26 cellular contexts compared by ENCODE assay signal in the genomic region with DNA sequence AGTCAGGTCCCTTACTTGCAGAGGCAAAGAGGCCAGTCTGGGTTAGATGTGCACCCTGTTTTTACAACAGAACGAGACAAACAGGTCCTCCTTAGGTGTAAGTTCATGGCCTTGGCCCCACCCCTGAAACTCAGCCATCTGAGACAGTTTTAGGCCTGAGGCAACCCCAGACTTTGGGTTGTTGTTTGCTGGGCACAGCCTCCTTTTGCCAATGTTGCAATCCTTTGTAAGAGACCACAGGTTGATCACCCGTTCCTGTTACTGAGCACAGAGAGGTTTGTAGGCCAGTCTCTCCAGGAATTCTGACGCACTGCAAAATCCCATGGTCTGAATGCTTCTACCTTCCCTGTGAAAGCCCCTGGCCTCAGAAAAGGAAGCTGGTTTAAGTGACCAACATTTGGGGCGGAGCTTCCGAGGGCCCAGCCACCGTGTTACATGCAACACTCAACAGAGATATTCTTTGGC. TPM values are rescaled to one million over a fixed set of nuclear protein-coding genes. Genes with fewer than 3 reads are reported as not detected.
DNase-seq lines count a peak whose midpoint lies in the region; ATAC-seq and TF ChIP-seq lines count a peak whose summit lies in the region.
"Had no signal": no experiment of that assay in that cellular context is flagged by ENCODE, and none has a peak within 500 bp of the region (broad histone marks: within the 10 kb centered on the region; RNA-seq: fewer than 3 reads in every experiment).

No MANE protein-coding gene starts in this region.

- no peak overlapping the region for H3K9ac ChIP-seq in SK-N-SH

- H3K9me2 ChIP-seq in SK-N-SH = no peaks in the 10 kb centered on the region

- H3K4me3 ChIP-seq in ascending aorta (no peak overlapping the region), SK-N-SH (ENCODE audit: low read depth in 2 of 2, low read length in 1 of 2) (no peak overlapping the region)
- H3K4me3 ChIP-seq: heart left ventricle, Peyer's patch, testis had no signal

- H3K4me1 ChIP-seq in ascending aorta = no peaks in the 10 kb centered on the region
- no peaks in the 10 kb centered on the region for H3K4me1 ChIP-seq in SK-N-SH (ENCODE audit: control insufficient read depth in 1 of 2, insufficient read depth in 2 of 2, low read depth in 1 of 2, low read length in 1 of 2)
- H3K4me1 ChIP-seq: testis had no signal

- 2% methylated on average over 6 of the region's 6 CpGs for WGBS in SK-N-SH (ENCODE audit: low lambda C conversion rate)

- no peak overlapping the region for H3K4me2 ChIP-seq in SK-N-SH

- DNase-seq in SIG-M5 treated with dmso at 0.1 percent for 504 hours (lab: John Stamatoyannopoulos, UW; ENCODE audit: unreplicated experiment) (peak; percentile 65), SIG-M5 (lab: John Stamatoyannopoulos, UW) (no peak), SKM-1 treated with dmso at 0.1 percent for 144 hours (lab: John Stamatoyannopoulos, UW; ENCODE audit: unreplicated experiment) (peak; percentile 64), iPS-NIHi11 (ENCODE audit: low spot score) (peak; percentile 15), ascending aorta (ENCODE audit: low spot score in 2 of 2) (no peak), SK-N-SH (no peak)
- no peak for DNase-seq in stimulated activated CD4-positive, alpha-beta T cell treated with anti-CD3 and anti-CD28 coated beads, Interleukin-4, amount 100 ng/mL, for 4 hours
- DNase-seq: activated CD4-positive, alpha-beta T cell treated with anti-CD3 and anti-CD28 coated beads, Interleukin-2, amount 50 U/mL, for 4 hours; activated gamma-delta T cell treated with Interleukin-2 at 50 U/mL for 16 hours; heart left ventricle; left ventricle myocardium superior; NCI-H2029; NCI-H345; NCI-H82; Peyer's patch; stimulated activated CD4-positive, alpha-beta T cell treated with anti-CD3 and anti-CD28 coated beads, Interleukin-1b, Interleukin-23, amount 100 ng/mL, for 48 hours; testis had no signal

- no peaks in the 10 kb centered on the region for H3K27me3 ChIP-seq in ascending aorta
- H3K27me3 ChIP-seq in SK-N-SH (ENCODE audit: insufficient read depth) = no peaks in the 10 kb centered on the region; the same call in 1 of the 2 replicates
- H3K27me3 ChIP-seq: Peyer's patch, testis had no signal

- H3F3A ChIP-seq in SK-N-SH (replicated peaks; ENCODE audit: insufficient read depth) = no peaks in the 10 kb centered on the region

- H2AFZ ChIP-seq in SK-N-SH (ENCODE audit: low read depth) = no peak overlapping the region

- no peak for ATAC-seq in GM18858 (IDR thresholded peaks at IDR 0.05; ENCODE audit: unreplicated experiment)
- ATAC-seq: HCT116; heart left ventricle; left ventricle myocardium superior; stimulated activated effector memory CD8-positive, alpha-beta T cell treated with anti-CD3 and anti-CD28 coated beads, Interleukin-12 subunit alpha, Interleukin-12 subunit beta, amount 100 ng/mL, for 72 hours had no signal

- no peaks in the 10 kb centered on the region for H3K79me2 ChIP-seq in SK-N-SH (ENCODE audit: insufficient read depth)

- intact Hi-C loops in ascending aorta (cut with DNase I) = no loop called here

- TF ChIP-seq CTCF in ascending aorta (IDR thresholded peaks at IDR 0.05) (no peak), SK-N-SH (IDR thresholded peaks at IDR 0.05) (no peak)

- no peak for TF ChIP-seq EP300 in SK-N-SH (IDR thresholded peaks at IDR 0.05; ENCODE audit: borderline replicate concordance in 1 of 2, low read depth in 1 of 2, low read length in 1 of 2)

- H3K9me3 ChIP-seq in ascending aorta (no peaks in the 10 kb centered on the region), SK-N-SH (no peaks in the 10 kb centered on the region)
- H3K9me3 ChIP-seq: heart left ventricle, Peyer's patch, testis had no signal

- H4K20me1 ChIP-seq in SK-N-SH (ENCODE audit: insufficient read depth) = no peaks in the 10 kb centered on the region

- TF ChIP-seq RAD21 in SK-N-SH (IDR thresholded peaks at IDR 0.05; ENCODE audit: low read length) = no peak

- CTCF ChIA-PET in SK-N-SH (lab: Yijun Ruan, JAX) = no interaction called here

- POLR2A ChIA-PET in SK-N-SH (lab: Yijun Ruan, JAX) = no interaction called here

- H3K27ac ChIP-seq in ascending aorta (no peak overlapping the region), SK-N-SH (ENCODE audit: low read depth in 2 of 2, low read length in 1 of 2) (no peak overlapping the region)
- H3K27ac ChIP-seq: 22Rv1, heart left ventricle, Peyer's patch, testis had no signal

- no peaks in the 10 kb centered on the region for H3K36me3 ChIP-seq in ascending aorta
- no peaks in the 10 kb centered on the region for H3K36me3 ChIP-seq in SK-N-SH (replicated peaks in 1 of 2; ENCODE audit: control insufficient read depth in 1 of 2, insufficient read depth in 2 of 2, low read length in 1 of 2)
- H3K36me3 ChIP-seq: heart left ventricle, Peyer's patch had no signal

TF ChIP-seq in SK-N-SH, 30 proteins besides CTCF, POLR2A, EP300 and RAD21:
- TF ChIP-seq FOXJ3 (CRISPR knock-in tag; IDR thresholded peaks at IDR 0.05) (no peak), GABPA (IDR thresholded peaks at IDR 0.05; ENCODE audit: low read depth) (no peak), JUND (IDR thresholded peaks at IDR 0.05) (no peak), NRF1 (IDR thresholded peaks at IDR 0.05; ENCODE audit: low read depth, low read length) (no peak), GATA2 (CRISPR knock-in tag; IDR thresholded peaks at IDR 0.05) (no peak), YY1 (IDR thresholded peaks at IDR 0.05; ENCODE audit: low read depth) (no peak), POLR2AphosphoS5 (IDR thresholded peaks at IDR 0.05; ENCODE audit: low read depth, low read length) (no peak), ELF1 (IDR thresholded peaks at IDR 0.05) (no peak), NFIC (IDR thresholded peaks at IDR 0.05; ENCODE audit: borderline replicate concordance) (no peak), SIN3A (IDR thresholded peaks at IDR 0.05; ENCODE audit: borderline replicate concordance, low read depth, low read length) (no peak), SMC3 (IDR thresholded peaks at IDR 0.05; ENCODE audit: low read depth, low read length) (no peak), FOSL2 (IDR thresholded peaks at IDR 0.05; ENCODE audit: borderline replicate concordance, low read depth) (no peak), FOXM1 (IDR thresholded peaks at IDR 0.05; ENCODE audit: low read depth) (no peak), MXI1 (IDR thresholded peaks at IDR 0.05; ENCODE audit: low read depth, low read length) (no peak), RXRA (IDR thresholded peaks at IDR 0.05; ENCODE audit: borderline replicate concordance, low read depth) (no peak), TCF12 (IDR thresholded peaks at IDR 0.05) (no peak), EZH2phosphoT487 (IDR thresholded peaks at IDR 0.05; ENCODE audit: borderline replicate concordance, low read depth) (no peak)
- TF ChIP-seq, protein P1, sequence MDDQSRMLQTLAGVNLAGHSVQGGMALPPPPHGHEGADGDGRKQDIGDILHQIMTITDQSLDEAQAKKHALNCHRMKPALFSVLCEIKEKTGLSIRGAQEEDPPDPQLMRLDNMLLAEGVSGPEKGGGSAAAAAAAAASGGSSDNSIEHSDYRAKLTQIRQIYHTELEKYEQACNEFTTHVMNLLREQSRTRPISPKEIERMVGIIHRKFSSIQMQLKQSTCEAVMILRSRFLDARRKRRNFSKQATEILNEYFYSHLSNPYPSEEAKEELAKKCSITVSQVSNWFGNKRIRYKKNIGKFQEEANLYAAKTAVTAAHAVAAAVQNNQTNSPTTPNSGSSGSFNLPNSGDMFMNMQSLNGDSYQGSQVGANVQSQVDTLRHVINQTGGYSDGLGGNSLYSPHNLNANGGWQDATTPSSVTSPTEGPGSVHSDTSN (IDR thresholded peaks at IDR 0.05) = no peak
- TF ChIP-seq, protein P2, sequence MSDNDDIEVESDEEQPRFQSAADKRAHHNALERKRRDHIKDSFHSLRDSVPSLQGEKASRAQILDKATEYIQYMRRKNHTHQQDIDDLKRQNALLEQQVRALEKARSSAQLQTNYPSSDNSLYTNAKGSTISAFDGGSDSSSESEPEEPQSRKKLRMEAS (IDR thresholded peaks at IDR 0.05; ENCODE audit: low read depth) = no peak
- TF ChIP-seq, protein P3, sequence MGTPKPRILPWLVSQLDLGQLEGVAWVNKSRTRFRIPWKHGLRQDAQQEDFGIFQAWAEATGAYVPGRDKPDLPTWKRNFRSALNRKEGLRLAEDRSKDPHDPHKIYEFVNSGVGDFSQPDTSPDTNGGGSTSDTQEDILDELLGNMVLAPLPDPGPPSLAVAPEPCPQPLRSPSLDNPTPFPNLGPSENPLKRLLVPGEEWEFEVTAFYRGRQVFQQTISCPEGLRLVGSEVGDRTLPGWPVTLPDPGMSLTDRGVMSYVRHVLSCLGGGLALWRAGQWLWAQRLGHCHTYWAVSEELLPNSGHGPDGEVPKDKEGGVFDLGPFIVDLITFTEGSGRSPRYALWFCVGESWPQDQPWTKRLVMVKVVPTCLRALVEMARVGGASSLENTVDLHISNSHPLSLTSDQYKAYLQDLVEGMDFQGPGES (IDR thresholded peaks at IDR 0.05; ENCODE audit: low read depth, low read length) = no peak
TF ChIP-seq in SK-N-SH: peak in this region for 0.

RNA-seq across cellular contexts. Expression of a gene that starts 15.5 kb away (rescaled TPM):
- not detected for total RNA-seq in ascending aorta
- not detected in 2 replicates for polyA plus RNA-seq in SK-N-SH (2012; rRNA removed)
- not detected in 2 replicates for polyA plus RNA-seq in SK-N-SH (2012; cell fraction: cytosol; rRNA removed)
- polyA plus RNA-seq in SK-N-SH (2012; cell fraction: nucleus; rRNA removed) = not detected in 2 replicates
- total RNA-seq: neural crest cell, SK-MEL-5, skeletal muscle tissue had no signal

RNA-seq across cellular contexts. Expression of a gene that starts 44.1 kb away (rescaled TPM):
- total RNA-seq in ascending aorta = not detected
- not detected in 2 replicates for polyA plus RNA-seq in SK-N-SH (2012; rRNA removed)
- polyA plus RNA-seq in SK-N-SH (2012; cell fraction: cytosol; rRNA removed) = not detected in 2 replicates
- polyA plus RNA-seq in SK-N-SH (2012; cell fraction: nucleus; rRNA removed) = not detected in 2 replicates
- total RNA-seq: heart left ventricle, left ventricle myocardium superior, mucosa of gallbladder, neural crest cell, Peyer's patch, posterior vena cava, SK-MEL-5, skeletal muscle tissue had no signal
- polyA plus RNA-seq: heart left ventricle had no signal

RNA-seq across cellular contexts. Expression of a gene that starts 52.9 kb away (rescaled TPM):
- not detected for total RNA-seq in ascending aorta
- polyA plus RNA-seq in SK-N-SH (2012; rRNA removed) = not detected in 2 replicates
- polyA plus RNA-seq in SK-N-SH (2012; cell fraction: cytosol; rRNA removed) = not detected in 2 replicates
- not detected in 2 replicates for polyA plus RNA-seq in SK-N-SH (2012; cell fraction: nucleus; rRNA removed)
- total RNA-seq: heart left ventricle, left ventricle myocardium superior, mucosa of gallbladder, neural crest cell, Peyer's patch, posterior vena cava, SK-MEL-5, skeletal muscle tissue, testis had no signal
- polyA plus RNA-seq: heart left ventricle had no signal

RNA-seq across cellular contexts. Expression of a gene that starts 59.2 kb away (rescaled TPM):
- not detected for total RNA-seq in ascending aorta
- not detected in 2 replicates for polyA plus RNA-seq in SK-N-SH (2012; rRNA removed)
- polyA plus RNA-seq in SK-N-SH (2012; cell fraction: cytosol; rRNA removed) = 0.04 TPM in 1 of 2 replicates, not detected in the other
- polyA plus RNA-seq in SK-N-SH (2012; cell fraction: nucleus; rRNA removed) = not detected in 2 replicates
- total RNA-seq: heart left ventricle, left ventricle myocardium superior, mucosa of gallbladder, neural crest cell, Peyer's patch, posterior vena cava, SK-MEL-5, skeletal muscle tissue, testis had no signal
- polyA plus RNA-seq: heart left ventricle had no signal

Comparison
In these comparisons a context has a peak if more than half of its experiments do, and no peak if none do; other contexts are left out.
1. DNase-seq: peak in SIG-M5 treated with dmso at 0.1 percent for 504 hours (single experiment), SKM-1 treated with dmso at 0.1 percent for 144 hours (single experiment) and iPS-NIHi11 (single experiment); none in SIG-M5 (single experiment), ascending aorta (0 of 2), stimulated activated CD4-positive, alpha-beta T cell treated with anti-CD3 and anti-CD28 coated beads, Interleukin-4, amount 100 ng/mL, for 4 hours (0 of 2) and SK-N-SH (single experiment).